35 cellular contexts compared by ENCODE assay signal in the genomic region with DNA sequence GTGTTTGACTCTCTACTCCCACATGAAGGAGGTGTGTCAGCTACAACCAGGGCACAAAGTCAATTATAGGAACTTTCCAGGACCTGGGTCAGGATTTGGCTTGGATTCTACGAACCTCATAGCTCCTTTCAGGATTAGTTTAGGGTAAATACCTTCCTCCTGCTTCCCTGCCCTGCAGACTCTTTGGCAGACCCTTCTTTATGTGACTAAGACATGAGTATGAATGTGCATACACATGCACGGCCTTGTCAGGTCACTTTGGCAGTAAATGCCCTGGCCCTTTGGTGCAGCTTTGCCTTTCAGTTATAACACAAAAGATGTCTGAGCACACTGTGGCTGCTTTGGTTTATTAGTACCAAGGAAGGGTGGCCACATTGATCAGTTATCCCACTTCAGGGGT.
"Had no signal": no experiment of that assay in that cellular context is flagged by ENCODE, and none has a peak within 500 bp of the region (broad histone marks: within the 10 kb centered on the region; RNA-seq: fewer than 3 reads in every experiment).

No MANE protein-coding gene starts in this region.

- H3K27ac Mint-ChIP-seq: activated B cell treated with CpG ODN at 0.5 μM for 24 hours; activated CD8-positive, alpha-beta T cell treated with anti-CD3 and anti-CD28 coated beads for 36 hours; activated naive CD8-positive, alpha-beta T cell; activated T-helper 17 cell treated with anti-CD3 and anti-CD28 coated beads, Interleukin-2, amount 50 U/mL, for 72 hours; dendritic cell treated with granulocyte-macrophage colony-stimulating factor and Interleukin-4, amounts not matched to agents 40 ng/mL and 50 ng/mL, for 4 days; effector memory CD8-positive, alpha-beta T cell; T-helper 17 cell; T-helper 2 cell treated with Interferon-gamma antibody and Interleukin-4, amounts not matched to agents 5 μg/mL and 100 μg/mL, for 36 hours had no signal

- H3K9me3 Mint-ChIP-seq: activated T-helper 17 cell treated with anti-CD3 and anti-CD28 coated beads, Interleukin-2, amount 50 U/mL, for 72 hours; dendritic cell treated with granulocyte-macrophage colony-stimulating factor and Interleukin-4, amounts not matched to agents 40 ng/mL and 50 ng/mL, for 4 days; effector memory CD8-positive, alpha-beta T cell; T-helper 2 cell treated with Interferon-gamma antibody and Interleukin-4, amounts not matched to agents 5 μg/mL and 100 μg/mL, for 36 hours had no signal

- DNase-seq: activated B cell treated with CpG ODN at 0.5 μM for 24 hours; activated CD4-positive, alpha-beta T cell treated with anti-CD3 and anti-CD28 coated beads for 48 hours; activated CD4-positive, alpha-beta T cell treated with anti-CD3 and anti-CD28 coated beads, Interleukin-2, amount 50 U/mL, for 1 hour; activated CD4-positive, alpha-beta T cell treated with anti-CD3 and anti-CD28 coated beads, Interleukin-2, amount 50 U/mL, for 48 hours; activated CD8-positive, alpha-beta memory T cell treated with anti-CD3 and anti-CD28 coated beads for 24 hours; activated CD8-positive, alpha-beta T cell treated with anti-CD3 and anti-CD28 coated beads for 36 hours; activated effector memory CD4-positive, alpha-beta T cell treated with Interleukin-2 at 50 U/mL for 16 hours; activated gamma-delta T cell treated with Interleukin-2 at 50 U/mL for 16 hours; activated naive CD4-positive, alpha-beta T cell treated with anti-CD3 and anti-CD28 coated beads, Interleukin-2, amount 50 U/mL, for 16 hours; activated naive CD4-positive, alpha-beta T cell treated with Interleukin-2 at 50 U/mL for 16 hours; activated T-cell treated with anti-CD3 and anti-CD28 coated beads, Interleukin-2, amount 50 U/mL, for 4 hours; adrenal gland; amygdala; aorta; central memory CD4-positive, alpha-beta T cell; cerebellar nuclear complex; dorsolateral prefrontal cortex; effector memory CD8-positive, alpha-beta T cell; erythroblast; esophagus squamous epithelium; foreskin fibroblast; head of caudate nucleus; T-helper 1 cell; T-helper 17 cell; T1000; WERI-Rb-1 had no signal

- ATAC-seq: activated CD4-positive, CD25-positive, alpha-beta regulatory T cell treated with anti-CD3 and anti-CD28 coated beads, Interleukin-2, amount 50 U/mL, for 24 hours; activated CD8-positive, alpha-beta T cell treated with anti-CD3 and anti-CD28 coated beads for 36 hours; activated T-cell treated with anti-CD3 and anti-CD28 coated beads, Interleukin-2, amount 50 U/mL, for 4 hours; activated T-helper 17 cell treated with anti-CD3 and anti-CD28 coated beads, Interleukin-2, amount 50 U/mL, for 72 hours; effector memory CD8-positive, alpha-beta T cell; T-helper 17 cell had no signal

- H3K4me1 Mint-ChIP-seq: activated B cell treated with CpG ODN at 0.5 μM for 24 hours; activated T-helper 17 cell treated with anti-CD3 and anti-CD28 coated beads, Interleukin-2, amount 50 U/mL, for 72 hours had no signal

- H3K27me3 ChIP-seq: adrenal gland, breast epithelium, cardiac muscle cell, dorsolateral prefrontal cortex, esophagus squamous epithelium had no signal

- H3K4me3 ChIP-seq: adrenal gland, breast epithelium, cardiac muscle cell, coronary artery, dorsolateral prefrontal cortex, esophagus squamous epithelium had no signal

- H3K4me3 Mint-ChIP-seq: activated B cell treated with CpG ODN at 0.5 μM for 24 hours; activated CD8-positive, alpha-beta T cell treated with anti-CD3 and anti-CD28 coated beads for 36 hours; activated naive CD8-positive, alpha-beta T cell; activated T-cell treated with anti-CD3 and anti-CD28 coated beads, Interleukin-2, amount 50 U/mL, for 4 hours; activated T-helper 17 cell treated with anti-CD3 and anti-CD28 coated beads, Interleukin-2, amount 50 U/mL, for 72 hours; brain; dendritic cell treated with granulocyte-macrophage colony-stimulating factor and Interleukin-4, amounts not matched to agents 40 ng/mL and 50 ng/mL, for 4 days; effector memory CD8-positive, alpha-beta T cell; T-helper 17 cell; T-helper 2 cell treated with Interferon-gamma antibody and Interleukin-4, amounts not matched to agents 5 μg/mL and 100 μg/mL, for 36 hours had no signal

- H3K27me3 Mint-ChIP-seq: activated B cell treated with CpG ODN at 0.5 μM for 24 hours; activated CD8-positive, alpha-beta T cell treated with anti-CD3 and anti-CD28 coated beads for 36 hours; activated naive CD8-positive, alpha-beta T cell; activated T-helper 17 cell treated with anti-CD3 and anti-CD28 coated beads, Interleukin-2, amount 50 U/mL, for 72 hours; dendritic cell treated with granulocyte-macrophage colony-stimulating factor and Interleukin-4, amounts not matched to agents 40 ng/mL and 50 ng/mL, for 4 days; effector memory CD8-positive, alpha-beta T cell; T-helper 17 cell had no signal

- H3K9me3 ChIP-seq: adrenal gland, esophagus squamous epithelium had no signal
